1 cellular context compared by ENCODE assay signal in the genomic region with DNA sequence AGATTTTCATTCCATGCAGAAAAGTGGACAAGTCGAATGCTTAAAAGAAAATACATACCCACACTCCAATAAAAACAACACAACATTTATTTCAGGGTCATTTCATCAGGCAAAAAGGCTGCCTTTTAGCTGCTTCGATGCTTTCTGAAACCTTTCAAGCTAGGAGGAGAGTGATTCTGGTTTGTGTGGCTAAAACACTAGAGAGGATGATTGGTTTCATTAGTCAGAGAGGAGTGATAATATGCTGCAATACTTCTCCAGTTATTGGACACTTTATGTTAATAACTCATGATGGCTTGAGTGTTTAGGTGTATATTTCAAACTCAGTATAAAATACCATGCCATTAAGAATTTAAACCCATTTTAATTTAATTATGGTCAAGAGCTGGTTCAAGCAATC.
TF ChIP-seq lines count a peak whose summit lies in the region.

No MANE protein-coding gene starts in this region.

TF ChIP-seq in SK-N-SH, 30 proteins besides CTCF, POLR2A, EP300 and RAD21 (continued from another document):
- TF ChIP-seq, protein P1, sequence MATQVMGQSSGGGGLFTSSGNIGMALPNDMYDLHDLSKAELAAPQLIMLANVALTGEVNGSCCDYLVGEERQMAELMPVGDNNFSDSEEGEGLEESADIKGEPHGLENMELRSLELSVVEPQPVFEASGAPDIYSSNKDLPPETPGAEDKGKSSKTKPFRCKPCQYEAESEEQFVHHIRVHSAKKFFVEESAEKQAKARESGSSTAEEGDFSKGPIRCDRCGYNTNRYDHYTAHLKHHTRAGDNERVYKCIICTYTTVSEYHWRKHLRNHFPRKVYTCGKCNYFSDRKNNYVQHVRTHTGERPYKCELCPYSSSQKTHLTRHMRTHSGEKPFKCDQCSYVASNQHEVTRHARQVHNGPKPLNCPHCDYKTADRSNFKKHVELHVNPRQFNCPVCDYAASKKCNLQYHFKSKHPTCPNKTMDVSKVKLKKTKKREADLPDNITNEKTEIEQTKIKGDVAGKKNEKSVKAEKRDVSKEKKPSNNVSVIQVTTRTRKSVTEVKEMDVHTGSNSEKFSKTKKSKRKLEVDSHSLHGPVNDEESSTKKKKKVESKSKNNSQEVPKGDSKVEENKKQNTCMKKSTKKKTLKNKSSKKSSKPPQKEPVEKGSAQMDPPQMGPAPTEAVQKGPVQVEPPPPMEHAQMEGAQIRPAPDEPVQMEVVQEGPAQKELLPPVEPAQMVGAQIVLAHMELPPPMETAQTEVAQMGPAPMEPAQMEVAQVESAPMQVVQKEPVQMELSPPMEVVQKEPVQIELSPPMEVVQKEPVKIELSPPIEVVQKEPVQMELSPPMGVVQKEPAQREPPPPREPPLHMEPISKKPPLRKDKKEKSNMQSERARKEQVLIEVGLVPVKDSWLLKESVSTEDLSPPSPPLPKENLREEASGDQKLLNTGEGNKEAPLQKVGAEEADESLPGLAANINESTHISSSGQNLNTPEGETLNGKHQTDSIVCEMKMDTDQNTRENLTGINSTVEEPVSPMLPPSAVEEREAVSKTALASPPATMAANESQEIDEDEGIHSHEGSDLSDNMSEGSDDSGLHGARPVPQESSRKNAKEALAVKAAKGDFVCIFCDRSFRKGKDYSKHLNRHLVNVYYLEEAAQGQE (IDR thresholded peaks at IDR 0.05; ENCODE audit: low read depth, low read length): no peak
- TF ChIP-seq GABPA (IDR thresholded peaks at IDR 0.05; ENCODE audit: low read depth): no peak
TF ChIP-seq in SK-N-SH: peak in this region for 0.
